Comparison of ENCODE assay signal across 7 cellular contexts in the genomic region with DNA sequence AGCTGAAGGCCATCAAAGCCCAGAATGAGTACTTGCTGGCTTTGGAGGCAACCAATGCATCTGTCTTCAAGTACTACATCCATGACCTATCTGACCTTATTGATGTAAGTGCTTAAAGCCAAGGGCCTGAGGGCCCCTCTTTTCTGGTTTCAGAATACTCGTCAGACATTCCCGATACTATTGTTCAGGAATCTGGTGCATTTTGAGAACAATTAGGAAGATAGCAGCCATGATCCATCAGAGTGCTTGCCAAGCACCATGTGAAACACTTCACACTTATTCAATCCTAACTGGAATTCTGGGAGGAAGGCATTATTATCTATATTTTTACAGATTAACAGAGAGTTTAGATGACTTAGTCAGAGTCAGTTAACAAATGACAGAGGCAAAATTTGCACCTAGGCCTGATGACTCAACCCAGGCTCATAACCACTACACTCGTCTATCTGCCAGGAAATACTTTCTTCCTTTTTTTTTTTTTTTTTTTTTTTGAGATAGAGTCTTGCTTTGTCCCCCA.
A peak's percentile ranks its signal among the peaks of the same experiment; 100 is the strongest.
DNase-seq lines count a peak whose midpoint lies in the region; ATAC-seq and TF ChIP-seq lines count a peak whose summit lies in the region.
"Not testable (repeated sequence)": the region's sequence is repeated elsewhere in the genome, so short reads cannot be mapped to it uniquely, and the experiment has no call there.

No MANE protein-coding gene starts in this region.

- BruUV-seq in MCF 10A (replicated peaks; lab: Mats Ljungman, UMichigan): not testable (repeated sequence)

- H2BK120ac ChIP-seq in mesendoderm (ENCODE audit: low read depth, low read length): not testable (repeated sequence)

- H3K4me1 ChIP-seq in mesendoderm (ENCODE audit: control insufficient read depth, low read depth, low read length): not testable (repeated sequence)

- H3K4ac ChIP-seq in mesendoderm (ENCODE audit: low read depth, low read length): not testable (repeated sequence)

- H3K4me3 Mint-ChIP-seq in activated T-helper 17 cell treated with anti-CD3 and anti-CD28 coated beads, Interleukin-2, amount 50 U/mL, for 72 hours: peak overlapping the region; percentile 33
- H3K4me3 Mint-ChIP-seq in MCF 10A (ENCODE audit: unreplicated experiment): not testable (repeated sequence)

- DNase-seq in EL: peak; percentile 48
- peak; percentile 68 for DNase-seq in MG63
- DNase-seq in MCF 10A (ENCODE audit: unreplicated experiment): peak; percentile 18
- DNase-seq in fibroblast of the aortic adventitia (ENCODE audit: low read depth): peak; percentile 89
- DNase-seq in mesendoderm: peak; percentile 10

- not testable (repeated sequence) for H3K9ac ChIP-seq in mesendoderm (ENCODE audit: low read length)

- not testable (repeated sequence) for H3K27ac ChIP-seq in mesendoderm (ENCODE audit: low read depth, low read length)

- intact Hi-C loops in MCF 10A (cut with micrococcal nuclease): not testable (repeated sequence)

- H3K27me3 ChIP-seq in MG63; mesendoderm (ENCODE audit: insufficient read depth, low read length, poor library complexity): not testable (repeated sequence)

- H3K4me3 ChIP-seq in MG63; fibroblast of the aortic adventitia (ENCODE audit: low read depth, low read length); mesendoderm (ENCODE audit: low read length): not testable (repeated sequence)

- H3K9me3 ChIP-seq in MG63: not testable (repeated sequence)

- H2AK5ac ChIP-seq in mesendoderm (ENCODE audit: low read length): not testable (repeated sequence)

- H2BK5ac ChIP-seq in mesendoderm (ENCODE audit: low read length): not testable (repeated sequence)

- H3K18ac ChIP-seq in mesendoderm (ENCODE audit: low read length): not testable (repeated sequence)

- H4K5ac ChIP-seq in mesendoderm (ENCODE audit: low read length): not testable (repeated sequence)

- no CpG with 5 or more reads among the region's 3 CpGs for WGBS in mesendoderm (ENCODE audit: extremely low coverage, insufficient coverage, low lambda C conversion rate)

- not testable (repeated sequence) for H2BK15ac ChIP-seq in mesendoderm (replicated peaks; ENCODE audit: low read depth)

- not testable (repeated sequence) for H3K36me3 ChIP-seq in MG63; mesendoderm (ENCODE audit: control insufficient read depth, insufficient read depth, low read length)

- H3K23ac ChIP-seq in mesendoderm (ENCODE audit: low read length): not testable (repeated sequence)

- not testable (repeated sequence) for H3K79me1 ChIP-seq in mesendoderm (ENCODE audit: low read length)

- not testable (repeated sequence) for H3K56ac ChIP-seq in mesendoderm (ENCODE audit: low read length)

- peak overlapping the region; percentile 69 for H3K27ac Mint-ChIP-seq in activated T-helper 17 cell treated with anti-CD3 and anti-CD28 coated beads, Interleukin-2, amount 50 U/mL, for 72 hours
- H3K27ac Mint-ChIP-seq in MCF 10A (ENCODE audit: low read depth, unreplicated experiment): not testable (repeated sequence)

- ATAC-seq in activated CD4-positive, CD25-positive, alpha-beta regulatory T cell treated with anti-CD3 and anti-CD28 coated beads, Interleukin-2, amount 50 U/mL, for 24 hours: peak; percentile 53 to 56
- ATAC-seq in activated T-helper 17 cell treated with anti-CD3 and anti-CD28 coated beads, Interleukin-2, amount 50 U/mL, for 72 hours (replicated peaks): peak; percentile 97

- H3K9me3 Mint-ChIP-seq in activated T-helper 17 cell treated with anti-CD3 and anti-CD28 coated beads, Interleukin-2, amount 50 U/mL, for 72 hours; MCF 10A (ENCODE audit: unreplicated experiment): not testable (repeated sequence)

- CTCF ChIA-PET in MCF 10A (lab: Yijun Ruan, JAX): not testable (repeated sequence)

- not testable (repeated sequence) for H4K8ac ChIP-seq in mesendoderm (ENCODE audit: low read depth, low read length)

- POLR2A ChIA-PET in MCF 10A (lab: Yijun Ruan, JAX): not testable (repeated sequence)

- TF ChIP-seq CTCF in MCF 10A (IDR thresholded peaks at IDR 0.05; ENCODE audit: unreplicated experiment); fibroblast of the aortic adventitia (IDR thresholded peaks at IDR 0.05; ENCODE audit: insufficient read depth, low read length): not testable (repeated sequence)

- H3K79me2 ChIP-seq in mesendoderm (ENCODE audit: control insufficient read depth, insufficient read depth, low read length): not testable (repeated sequence)

- not testable (repeated sequence) for H3K36me3 Mint-ChIP-seq in activated T-helper 17 cell treated with anti-CD3 and anti-CD28 coated beads, Interleukin-2, amount 50 U/mL, for 72 hours (ENCODE audit: low read depth); MCF 10A (ENCODE audit: insufficient read depth, unreplicated experiment)

- H3K4me2 ChIP-seq in mesendoderm (ENCODE audit: low read length): not testable (repeated sequence)

- not testable (repeated sequence) for H3K4me1 Mint-ChIP-seq in activated T-helper 17 cell treated with anti-CD3 and anti-CD28 coated beads, Interleukin-2, amount 50 U/mL, for 72 hours; MCF 10A (ENCODE audit: insufficient read depth, unreplicated experiment)

- not testable (repeated sequence) for H3K27me3 Mint-ChIP-seq in activated T-helper 17 cell treated with anti-CD3 and anti-CD28 coated beads, Interleukin-2, amount 50 U/mL, for 72 hours; MCF 10A (ENCODE audit: insufficient read depth, unreplicated experiment)

Comparison
In these comparisons a context has a peak if more than half of its experiments do, and no peak if none do; other contexts are left out.
1. DNase-seq: peak in every context shown above with its lines; median percentile 89 in fibroblast of the aortic adventitia; 68 in MG63; 48 in EL; 18 in MCF 10A; 10 in mesendoderm.